In the genomic region with DNA sequence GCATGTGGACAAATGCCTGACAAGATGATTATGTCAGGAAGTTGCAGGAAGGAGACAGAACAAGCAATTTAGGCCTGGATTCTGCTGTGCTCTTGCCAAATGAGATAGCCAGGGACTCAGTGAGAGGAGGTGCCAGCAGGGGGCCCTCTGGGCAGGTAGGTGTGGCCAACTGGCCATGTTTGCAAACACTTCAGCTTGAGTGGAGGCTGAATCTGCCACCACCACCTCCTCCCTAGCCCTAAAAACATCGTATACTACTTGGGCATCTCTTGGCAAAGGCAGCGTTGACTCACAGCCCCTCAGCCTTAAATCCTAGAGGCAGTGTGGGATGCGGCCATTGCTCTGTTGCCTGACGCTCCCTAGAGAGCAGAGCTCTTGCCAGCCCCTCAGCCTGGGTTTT, we compare ENCODE assay signal across 10 cellular contexts.
DNase-seq lines count a peak whose midpoint lies in the region; ATAC-seq, FAIRE-seq and TF ChIP-seq lines count a peak whose summit lies in the region.
"Had no signal": no experiment of that assay in that cellular context is flagged by ENCODE, and none has a peak within 500 bp of the region (broad histone marks: within the 10 kb centered on the region; RNA-seq: fewer than 3 reads in every experiment).

No MANE protein-coding gene starts in this region.

- no peaks in the 10 kb centered on the region for H3K9me3 Mint-ChIP-seq in CD8-positive, alpha-beta memory T cell

- TF ChIP-seq CTCF in fibroblast of the aortic adventitia (IDR thresholded peaks at IDR 0.05; ENCODE audit: insufficient read depth, low read length) = peak; percentile 10

- no peaks in the 10 kb centered on the region for H3K27me3 ChIP-seq in CD8-positive, alpha-beta memory T cell (ENCODE audit: insufficient read depth, low read length, poor library complexity, severe bottlenecking)

- no peak for TF ChIP-seq POLR2A in H54 (IDR thresholded peaks at IDR 0.05; ENCODE audit: low read depth, low read length)

- H3K27me3 Mint-ChIP-seq in CD8-positive, alpha-beta memory T cell = no peaks in the 10 kb centered on the region
- H3K27me3 Mint-ChIP-seq: activated CD4-positive, alpha-beta memory T cell treated with anti-CD3 and anti-CD28 coated beads, Interleukin-2, amount 10 ng/mL, durations not matched to agents 7 days and 5 days had no signal

- no peak overlapping the region for H3K4me3 Mint-ChIP-seq in CD8-positive, alpha-beta memory T cell
- H3K4me3 Mint-ChIP-seq: activated CD4-positive, alpha-beta memory T cell treated with anti-CD3 and anti-CD28 coated beads, Interleukin-2, amount 10 ng/mL, durations not matched to agents 7 days and 5 days; stimulated activated naive B cell treated with anti-CD40 and anti-IgM and Interleukin-4, amounts not matched to agents 10 μg/mL and 1 μg/mL and 100 μg/mL, for 72 hours had no signal

- no peaks in the 10 kb centered on the region for H3K4me1 ChIP-seq in CD8-positive, alpha-beta memory T cell (ENCODE audit: insufficient read depth, low read length)

- ATAC-seq in HG02759 (IDR thresholded peaks at IDR 0.05; ENCODE audit: unreplicated experiment) = no peak

- no peaks in the 10 kb centered on the region for H3K36me3 ChIP-seq in CD8-positive, alpha-beta memory T cell (ENCODE audit: insufficient read depth, low read length)

- peak; percentile 32 for DNase-seq in AG08396 (ENCODE audit: low spot score)
- DNase-seq in H54 (ENCODE audit: insufficient read length, low spot score) = peak; percentile 25
- DNase-seq in NCI-H82 (lab: John Stamatoyannopoulos, UW) = peak; percentile 38
- peak; percentile 27 for DNase-seq in fibroblast of the aortic adventitia (ENCODE audit: low read depth)
- DNase-seq in CD8-positive, alpha-beta memory T cell = no peak
- no peak for DNase-seq in NCI-H1694 treated with DMSO at 0.1 percent for 48 hours (lab: John Stamatoyannopoulos, UW)
- no peak for DNase-seq in inferior parietal cortex (ENCODE audit: extremely low spot score)
- DNase-seq: activated CD4-positive, alpha-beta memory T cell treated with anti-CD3 and anti-CD28 coated beads, Interleukin-2, amount 10 ng/mL, durations not matched to agents 7 days and 5 days; stimulated activated naive B cell treated with anti-CD40 and anti-IgM and Interleukin-4, amounts not matched to agents 10 μg/mL and 1 μg/mL and 100 μg/mL, for 72 hours had no signal

- H3K9me3 ChIP-seq in CD8-positive, alpha-beta memory T cell (ENCODE audit: low read length) = no peaks in the 10 kb centered on the region

- no peak overlapping the region for H3K27ac ChIP-seq in CD8-positive, alpha-beta memory T cell (ENCODE audit: low read depth, low read length)

- CTCF ChIA-PET in CD8-positive, alpha-beta memory T cell (lab: Charles Lee) = no interaction called here

- H3K36me3 Mint-ChIP-seq in CD8-positive, alpha-beta memory T cell = peaks cover 0 to 16% (median 0%) of the 10 kb centered on the region in 3 donors

- FAIRE-seq in H54 (lab: Jason Lieb, UNC) = peak; percentile 58

- H3K4me1 Mint-ChIP-seq in CD8-positive, alpha-beta memory T cell = no peaks in the 10 kb centered on the region
- H3K4me1 Mint-ChIP-seq: activated CD4-positive, alpha-beta memory T cell treated with anti-CD3 and anti-CD28 coated beads, Interleukin-2, amount 10 ng/mL, durations not matched to agents 7 days and 5 days had no signal

- H3K4me3 ChIP-seq in fibroblast of the aortic adventitia (ENCODE audit: low read depth, low read length) = no peak overlapping the region
- no peak overlapping the region for H3K4me3 ChIP-seq in CD8-positive, alpha-beta memory T cell (ENCODE audit: low read length)

- peak overlapping the region in 1 of 8 donors; percentile 50 for H3K27ac Mint-ChIP-seq in CD8-positive, alpha-beta memory T cell
- H3K27ac Mint-ChIP-seq: activated CD4-positive, alpha-beta memory T cell treated with anti-CD3 and anti-CD28 coated beads, Interleukin-2, amount 10 ng/mL, durations not matched to agents 7 days and 5 days; stimulated activated naive B cell treated with anti-CD40 and anti-IgM and Interleukin-4, amounts not matched to agents 10 μg/mL and 1 μg/mL and 100 μg/mL, for 72 hours had no signal

- POLR2A ChIA-PET in CD8-positive, alpha-beta memory T cell (lab: Charles Lee) = no interaction called here

Comparison
In these comparisons a context has a peak if more than half of its experiments do, and no peak if none do; other contexts are left out.
1. DNase-seq: peak in AG08396 (single experiment), H54 (single experiment), NCI-H82 (single experiment) and fibroblast of the aortic adventitia (single experiment); none in CD8-positive, alpha-beta memory T cell (0 of 5), NCI-H1694 treated with DMSO at 0.1 percent for 48 hours (single experiment) and inferior parietal cortex (single experiment).